In the genomic region with DNA sequence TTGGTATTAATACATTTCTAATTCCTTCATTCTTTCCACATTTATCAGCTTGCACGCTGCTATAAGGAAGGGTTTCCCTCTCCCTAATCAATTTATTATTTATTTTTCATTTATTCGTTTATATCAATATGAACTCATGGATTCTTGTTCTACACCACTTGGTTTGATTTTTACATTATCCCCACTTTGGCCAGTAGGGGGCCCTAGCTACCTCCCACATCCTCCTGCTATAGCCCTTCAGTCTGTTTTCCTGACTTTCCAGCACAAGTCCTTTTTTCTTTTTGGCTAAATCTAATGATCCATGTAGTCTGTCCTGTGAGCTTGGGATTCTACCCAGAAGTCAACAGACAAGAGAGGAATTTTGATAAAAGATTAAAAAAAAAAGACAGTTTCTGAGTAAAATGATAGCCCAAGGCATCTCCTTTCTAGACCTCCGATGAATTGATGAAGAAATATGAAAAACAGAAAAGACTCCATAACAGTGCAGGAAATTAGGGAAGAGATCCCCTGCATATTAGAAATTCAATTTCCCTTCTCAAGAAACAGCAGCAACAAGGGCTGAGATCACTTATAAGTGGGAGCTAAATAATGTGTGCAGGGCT, we compare ENCODE assay signal across 8 cellular contexts. TPM values are rescaled to one million over a fixed set of nuclear protein-coding genes. Genes with fewer than 3 reads are reported as not detected.
DNase-seq lines count a peak whose midpoint lies in the region; ATAC-seq, FAIRE-seq and TF ChIP-seq lines count a peak whose summit lies in the region.

No MANE protein-coding gene starts in this region.

- peaks cover 0 to 33% (median 22%) of the 10 kb centered on the region in 9 donors for H3K4me1 ChIP-seq in heart right ventricle
- peaks cover 21% of the 10 kb centered on the region for H3K4me1 ChIP-seq in KMS-11 (ENCODE audit: low read depth, poor library complexity, severe bottlenecking)
- peaks cover 9% of the 10 kb centered on the region for H3K4me1 ChIP-seq in adipocyte (ENCODE audit: control insufficient read depth, insufficient read depth, low read length)
- peaks cover 0 to 15% (median 3%) of the 10 kb centered on the region in 4 donors for H3K4me1 ChIP-seq in tibial artery

- H3K4me3 Mint-ChIP-seq in activated T-helper 1 cell treated with anti-CD3 and anti-CD28 coated beads, Interleukin-12 subunit alpha, Interleukin-12 subunit beta, Interleukin-2, Interleukin-4 antibody, amounts not matched to agents 30 ng/mL and 10 ng/mL and 1 ng/mL, durations not matched to agents 14 hours and 24 hours and 36 hours: no peak overlapping the region

- no peak overlapping the region for H3K27ac Mint-ChIP-seq in activated T-helper 1 cell treated with anti-CD3 and anti-CD28 coated beads, Interleukin-12 subunit alpha, Interleukin-12 subunit beta, Interleukin-2, Interleukin-4 antibody, amounts not matched to agents 30 ng/mL and 10 ng/mL and 1 ng/mL, durations not matched to agents 14 hours and 24 hours and 36 hours

- no peak overlapping the region for H3K9ac ChIP-seq in KMS-11
- H3K9ac ChIP-seq in adipocyte (ENCODE audit: low read length): no peak overlapping the region

- no peak overlapping the region for H2AFZ ChIP-seq in KMS-11 (ENCODE audit: low read depth)

- H3K79me2 ChIP-seq in KMS-11 (ENCODE audit: insufficient read depth, low read depth): no peaks in the 10 kb centered on the region

- H4K20me1 ChIP-seq in KMS-11 (ENCODE audit: insufficient read depth): no peaks in the 10 kb centered on the region

- peak overlapping the region in 3 of 10 donors; percentile 9 to 90 (median 84) for H3K27ac ChIP-seq in heart right ventricle
- H3K27ac ChIP-seq in KMS-11: no peak overlapping the region
- H3K27ac ChIP-seq in tibial artery: no peak overlapping the region

- peaks cover 5% of the 10 kb centered on the region for H3K4me1 Mint-ChIP-seq in activated T-helper 1 cell treated with anti-CD3 and anti-CD28 coated beads, Interleukin-12 subunit alpha, Interleukin-12 subunit beta, Interleukin-2, Interleukin-4 antibody, amounts not matched to agents 30 ng/mL and 10 ng/mL and 1 ng/mL, durations not matched to agents 14 hours and 24 hours and 36 hours (ENCODE audit: low read depth)

- H3K27me3 Mint-ChIP-seq in activated T-helper 1 cell treated with anti-CD3 and anti-CD28 coated beads, Interleukin-12 subunit alpha, Interleukin-12 subunit beta, Interleukin-2, Interleukin-4 antibody, amounts not matched to agents 30 ng/mL and 10 ng/mL and 1 ng/mL, durations not matched to agents 14 hours and 24 hours and 36 hours (ENCODE audit: insufficient read depth): no peaks in the 10 kb centered on the region

- no peak overlapping the region for H3K4me3 ChIP-seq in heart right ventricle
- H3K4me3 ChIP-seq in KMS-11 (IDR thresholded peaks at IDR 0.05; ENCODE audit: insufficient read depth, low read depth, low read length): no peak overlapping the region
- no peak overlapping the region for H3K4me3 ChIP-seq in adipocyte (ENCODE audit: low read length)
- H3K4me3 ChIP-seq in tibial artery: no peak overlapping the region

- H3K9me3 Mint-ChIP-seq in activated T-helper 1 cell treated with anti-CD3 and anti-CD28 coated beads, Interleukin-12 subunit alpha, Interleukin-12 subunit beta, Interleukin-2, Interleukin-4 antibody, amounts not matched to agents 30 ng/mL and 10 ng/mL and 1 ng/mL, durations not matched to agents 14 hours and 24 hours and 36 hours: no peaks in the 10 kb centered on the region

- H3K36me3 Mint-ChIP-seq in activated T-helper 1 cell treated with anti-CD3 and anti-CD28 coated beads, Interleukin-12 subunit alpha, Interleukin-12 subunit beta, Interleukin-2, Interleukin-4 antibody, amounts not matched to agents 30 ng/mL and 10 ng/mL and 1 ng/mL, durations not matched to agents 14 hours and 24 hours and 36 hours (ENCODE audit: low read depth): no peaks in the 10 kb centered on the region

- no peak for ATAC-seq in heart right ventricle
- no peak for ATAC-seq in Right ventricle myocardium inferior
- ATAC-seq in HG03280 (IDR thresholded peaks at IDR 0.05; ENCODE audit: unreplicated experiment): no peak

- WGBS in heart right ventricle, 2 donors: 37 to 39% methylated on average over 3 of the region's 3 CpGs

- FAIRE-seq in islet of Langerhans (lab: Jason Lieb, UNC): peak; percentile 79

- H3K9me3 ChIP-seq in heart right ventricle (no peaks in the 10 kb centered on the region), adipocyte (ENCODE audit: control insufficient read depth, low read length) (peaks cover 5% of the 10 kb centered on the region), tibial artery (no peaks in the 10 kb centered on the region)

- intact Hi-C loops in heart right ventricle (cut with DNase I) (loop anchor here in 3 of 10 donors (5.0 to 10.0 kb wide), 2 partner anchors 45 to 47 kb away; no protein-coding TSS in a partner anchor), Right ventricle myocardium inferior (cut with DNase I) (loop anchor here (5.0 kb wide), 1 partner anchor 45 kb away; no protein-coding TSS in a partner anchor), tibial artery (cut with DNase I; ENCODE audit: low total_unique reads) (no loop called here)
- intact Hi-C loops in activated T-helper 1 cell treated with anti-CD3 and anti-CD28 coated beads, Interleukin-12 subunit alpha, Interleukin-12 subunit beta, Interleukin-2, Interleukin-4 antibody, amounts not matched to agents 30 ng/mL and 10 ng/mL and 1 ng/mL, durations not matched to agents 14 hours and 24 hours and 36 hours (cut with micrococcal nuclease): no loop called here

- no peak overlapping the region for H3K4me2 ChIP-seq in KMS-11

- H3K27me3 ChIP-seq in heart right ventricle (peaks cover 0 to 2% (median 0%) of the 10 kb centered on the region in 7 donors), KMS-11 (ENCODE audit: insufficient read depth, low read depth) (no peaks in the 10 kb centered on the region), adipocyte (replicated peaks; ENCODE audit: control insufficient read depth, insufficient read depth, low read length) (no peaks in the 10 kb centered on the region), tibial artery (no peaks in the 10 kb centered on the region)

- H3K36me3 ChIP-seq in heart right ventricle (no peaks in the 10 kb centered on the region), KMS-11 (ENCODE audit: insufficient read depth) (no peaks in the 10 kb centered on the region), adipocyte (ENCODE audit: control insufficient read depth, insufficient read depth, low read length, severe bottlenecking) (no peaks in the 10 kb centered on the region), tibial artery (no peaks in the 10 kb centered on the region)

- peak; percentile 50 to 93 (median 77) for TF ChIP-seq CTCF in heart right ventricle (IDR thresholded peaks at IDR 0.05)
- peak; percentile 92 for TF ChIP-seq CTCF in KMS-11 (conservative IDR thresholded peaks at IDR 0.05; ENCODE audit: low read depth, low read length)
- TF ChIP-seq CTCF in tibial artery (IDR thresholded peaks at IDR 0.05): peak; percentile 55 to 61

- DNase-seq in heart right ventricle: peak in 1 of 2 donors; percentile 28
- no peak for DNase-seq in Right ventricle myocardium inferior (ENCODE audit: missing footprints)
- peak; percentile 63 for DNase-seq in adipocyte (ENCODE audit: low read depth)
- DNase-seq in tibial artery: no peak
- DNase-seq in activated T-helper 1 cell treated with anti-CD3 and anti-CD28 coated beads, Interleukin-12 subunit alpha, Interleukin-12 subunit beta, Interleukin-2, Interleukin-4 antibody, amounts not matched to agents 30 ng/mL and 10 ng/mL and 1 ng/mL, durations not matched to agents 14 hours and 24 hours and 36 hours (ENCODE audit: low spot score): no peak

RNA-seq across cellular contexts. Expression of a gene that starts 47.7 kb away (rescaled TPM):
- total RNA-seq in heart right ventricle (not detected), Right ventricle myocardium inferior (not detected)
- not detected for polyA plus RNA-seq in heart right ventricle
- not detected in 2 replicates for total RNA-seq in activated T-helper 1 cell treated with anti-CD3 and anti-CD28 coated beads, Interleukin-12 subunit alpha, Interleukin-12 subunit beta, Interleukin-2, Interleukin-4 antibody, amounts not matched to agents 30 ng/mL and 10 ng/mL and 1 ng/mL, durations not matched to agents 14 hours and 24 hours and 36 hours
